In genomic region chr2:157466764-157467163, GRCh38 we compare ENCODE assay signal across 15 cellular contexts. TPM values are rescaled to one million over a fixed set of nuclear protein-coding genes. Genes with fewer than 3 reads are reported as not detected.
A peak's percentile ranks its signal among the peaks of the same experiment; 100 is the strongest.
DNase-seq lines count a peak whose midpoint lies in the region; ATAC-seq lines count a peak whose summit lies in the region.
"Had no signal": no experiment of that assay in that cellular context is flagged by ENCODE, and none has a peak within 500 bp of the region (broad histone marks: within the 10 kb centered on the region; RNA-seq: fewer than 3 reads in every experiment).

No MANE protein-coding gene starts in this region.

- peak; percentile 23 for ATAC-seq in HG02840 (IDR thresholded peaks at IDR 0.05; ENCODE audit: low FRiP score, unreplicated experiment)
- ATAC-seq in T-helper 17 cell, result no peak
- ATAC-seq: activated CD4-positive, CD25-positive, alpha-beta regulatory T cell treated with anti-CD3 and anti-CD28 coated beads, Interleukin-2, amount 50 U/mL, for 24 hours; body of pancreas; lower lobe of right lung; pancreas had no signal

- H3K27me3 Mint-ChIP-seq in T-helper 17 cell, result no peaks in the 10 kb centered on the region

- H3K4me1 Mint-ChIP-seq in T-helper 17 cell, result peaks cover 36% of the 10 kb centered on the region

- no peaks in the 10 kb centered on the region for H3K9me3 ChIP-seq in T-helper 17 cell (ENCODE audit: control insufficient read depth, low read length, poor library complexity, severe bottlenecking)
- H3K9me3 ChIP-seq: lower lobe of right lung, pancreas had no signal

- H3K27ac Mint-ChIP-seq in T-helper 17 cell, result peak overlapping the region; percentile 96

- no peaks in the 10 kb centered on the region for H3K36me3 Mint-ChIP-seq in T-helper 17 cell (ENCODE audit: low read depth)

- H3K4me3 Mint-ChIP-seq in T-helper 17 cell, result no peak overlapping the region

- peak; percentile 69 for DNase-seq in activated CD4-positive, alpha-beta T cell treated with anti-CD3 and anti-CD28 coated beads for 48 hours
- DNase-seq in activated CD4-positive, alpha-beta T cell treated with anti-CD3 and anti-CD28 coated beads for 1 hour, result no peak
- DNase-seq in T-helper 17 cell (no peak), dermis blood vessel endothelial cell (no peak), D341Med (ENCODE audit: low spot score) (no peak), iPS-NIHi11 (ENCODE audit: low spot score) (no peak)
- DNase-seq in stimulated activated CD4-positive, alpha-beta T cell treated with anti-CD3 and anti-CD28 coated beads, Interleukin-15, amount 100 ng/mL, for 48 hours (ENCODE audit: low read depth in 2 of 2), result peak; percentile 35 to 37
- DNase-seq: body of pancreas, DMS153, KG1, lower lobe of right lung, pancreas had no signal

RNA-seq across cellular contexts. Expression of gene CYTIP, which starts 22.9 kb away (rescaled TPM):
- total RNA-seq in T-helper 17 cell (100 to 1,000 TPM; 286 to 294 TPM), dermis blood vessel endothelial cell (0.14 TPM in 1 of 2 replicates, not detected in the other)
- total RNA-seq: A673 had no signal

Comparison
In these comparisons a context has a peak if more than half of its experiments do, and no peak if none do; other contexts are left out.
1. DNase-seq: peak in activated CD4-positive, alpha-beta T cell treated with anti-CD3 and anti-CD28 coated beads for 48 hours (single experiment) and stimulated activated CD4-positive, alpha-beta T cell treated with anti-CD3 and anti-CD28 coated beads, Interleukin-15, amount 100 ng/mL, for 48 hours (2 of 2); none in activated CD4-positive, alpha-beta T cell treated with anti-CD3 and anti-CD28 coated beads for 1 hour (single experiment), T-helper 17 cell (0 of 3), dermis blood vessel endothelial cell (single experiment), D341Med (single experiment) and iPS-NIHi11 (single experiment).
2. RNA of gene CYTIP, which starts 22.9 kb away (total RNA-seq): 286 to 294 TPM in T-helper 17 cell; 0.14 TPM in dermis blood vessel endothelial cell; every median in the first group is over 100 times any median in the second.